In the genomic region with DNA sequence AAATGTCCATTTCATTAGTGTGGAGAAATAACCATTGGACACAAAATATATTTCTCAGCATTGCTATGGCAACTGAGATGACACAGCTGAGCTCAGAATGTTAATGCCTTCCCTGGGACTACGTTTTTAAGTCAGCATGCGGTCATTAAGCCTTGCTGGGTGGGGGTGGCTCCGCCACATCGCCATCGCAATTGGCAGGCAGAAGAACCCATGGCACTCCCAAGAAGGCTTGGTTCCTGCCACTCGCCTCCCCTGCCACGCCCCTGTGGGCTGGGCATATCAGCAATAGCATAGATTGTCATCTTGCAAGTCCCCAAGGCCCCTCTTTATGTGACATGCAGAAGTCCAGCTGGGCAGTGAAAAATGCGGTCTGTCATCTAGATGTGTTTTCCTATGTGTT, we compare ENCODE assay signal across 2 cellular contexts.
TF ChIP-seq lines count a peak whose summit lies in the region.

No MANE protein-coding gene starts in this region.

TF ChIP-seq in H1, 55 proteins besides CTCF, POLR2A, EP300 and RAD21 (continued from another document):
- TF ChIP-seq TEAD4 (IDR thresholded peaks at IDR 0.05; ENCODE audit: low read depth, low read length) (no peak), SRF (IDR thresholded peaks at IDR 0.05; ENCODE audit: low read depth, low read length) (no peak), TAF1 (IDR thresholded peaks at IDR 0.05; ENCODE audit: low read depth, low read length) (no peak), NANOG (IDR thresholded peaks at IDR 0.05; ENCODE audit: insufficient read depth, low read depth, low read length, poor library complexity, severe bottlenecking) (no peak), CBX5 (IDR thresholded peaks at IDR 0.05; ENCODE audit: low read depth, low read length) (no peak), RBBP5 (IDR thresholded peaks at IDR 0.05; ENCODE audit: borderline replicate concordance, low read depth, low read length) (no peak), CHD2 (IDR thresholded peaks at IDR 0.05; ENCODE audit: low read length) (no peak), ZNF274 (IDR thresholded peaks at IDR 0.05; ENCODE audit: borderline replicate concordance, extremely low read depth, low read length) (no peak), HDAC2 (IDR thresholded peaks at IDR 0.05; ENCODE audit: borderline replicate concordance in 1 of 2, low read depth in 2 of 2, low read length in 2 of 2) (no peak), YY1 (IDR thresholded peaks at IDR 0.05; ENCODE audit: low read depth, low read length) (no peak), POU5F1 (IDR thresholded peaks at IDR 0.05; ENCODE audit: low read depth, low read length) (no peak), RXRA (IDR thresholded peaks at IDR 0.05; ENCODE audit: insufficient read depth, low read depth, low read length) (no peak), SUZ12 (IDR thresholded peaks at IDR 0.05; ENCODE audit: low read length) (no peak)
- TF ChIP-seq, protein P1, sequence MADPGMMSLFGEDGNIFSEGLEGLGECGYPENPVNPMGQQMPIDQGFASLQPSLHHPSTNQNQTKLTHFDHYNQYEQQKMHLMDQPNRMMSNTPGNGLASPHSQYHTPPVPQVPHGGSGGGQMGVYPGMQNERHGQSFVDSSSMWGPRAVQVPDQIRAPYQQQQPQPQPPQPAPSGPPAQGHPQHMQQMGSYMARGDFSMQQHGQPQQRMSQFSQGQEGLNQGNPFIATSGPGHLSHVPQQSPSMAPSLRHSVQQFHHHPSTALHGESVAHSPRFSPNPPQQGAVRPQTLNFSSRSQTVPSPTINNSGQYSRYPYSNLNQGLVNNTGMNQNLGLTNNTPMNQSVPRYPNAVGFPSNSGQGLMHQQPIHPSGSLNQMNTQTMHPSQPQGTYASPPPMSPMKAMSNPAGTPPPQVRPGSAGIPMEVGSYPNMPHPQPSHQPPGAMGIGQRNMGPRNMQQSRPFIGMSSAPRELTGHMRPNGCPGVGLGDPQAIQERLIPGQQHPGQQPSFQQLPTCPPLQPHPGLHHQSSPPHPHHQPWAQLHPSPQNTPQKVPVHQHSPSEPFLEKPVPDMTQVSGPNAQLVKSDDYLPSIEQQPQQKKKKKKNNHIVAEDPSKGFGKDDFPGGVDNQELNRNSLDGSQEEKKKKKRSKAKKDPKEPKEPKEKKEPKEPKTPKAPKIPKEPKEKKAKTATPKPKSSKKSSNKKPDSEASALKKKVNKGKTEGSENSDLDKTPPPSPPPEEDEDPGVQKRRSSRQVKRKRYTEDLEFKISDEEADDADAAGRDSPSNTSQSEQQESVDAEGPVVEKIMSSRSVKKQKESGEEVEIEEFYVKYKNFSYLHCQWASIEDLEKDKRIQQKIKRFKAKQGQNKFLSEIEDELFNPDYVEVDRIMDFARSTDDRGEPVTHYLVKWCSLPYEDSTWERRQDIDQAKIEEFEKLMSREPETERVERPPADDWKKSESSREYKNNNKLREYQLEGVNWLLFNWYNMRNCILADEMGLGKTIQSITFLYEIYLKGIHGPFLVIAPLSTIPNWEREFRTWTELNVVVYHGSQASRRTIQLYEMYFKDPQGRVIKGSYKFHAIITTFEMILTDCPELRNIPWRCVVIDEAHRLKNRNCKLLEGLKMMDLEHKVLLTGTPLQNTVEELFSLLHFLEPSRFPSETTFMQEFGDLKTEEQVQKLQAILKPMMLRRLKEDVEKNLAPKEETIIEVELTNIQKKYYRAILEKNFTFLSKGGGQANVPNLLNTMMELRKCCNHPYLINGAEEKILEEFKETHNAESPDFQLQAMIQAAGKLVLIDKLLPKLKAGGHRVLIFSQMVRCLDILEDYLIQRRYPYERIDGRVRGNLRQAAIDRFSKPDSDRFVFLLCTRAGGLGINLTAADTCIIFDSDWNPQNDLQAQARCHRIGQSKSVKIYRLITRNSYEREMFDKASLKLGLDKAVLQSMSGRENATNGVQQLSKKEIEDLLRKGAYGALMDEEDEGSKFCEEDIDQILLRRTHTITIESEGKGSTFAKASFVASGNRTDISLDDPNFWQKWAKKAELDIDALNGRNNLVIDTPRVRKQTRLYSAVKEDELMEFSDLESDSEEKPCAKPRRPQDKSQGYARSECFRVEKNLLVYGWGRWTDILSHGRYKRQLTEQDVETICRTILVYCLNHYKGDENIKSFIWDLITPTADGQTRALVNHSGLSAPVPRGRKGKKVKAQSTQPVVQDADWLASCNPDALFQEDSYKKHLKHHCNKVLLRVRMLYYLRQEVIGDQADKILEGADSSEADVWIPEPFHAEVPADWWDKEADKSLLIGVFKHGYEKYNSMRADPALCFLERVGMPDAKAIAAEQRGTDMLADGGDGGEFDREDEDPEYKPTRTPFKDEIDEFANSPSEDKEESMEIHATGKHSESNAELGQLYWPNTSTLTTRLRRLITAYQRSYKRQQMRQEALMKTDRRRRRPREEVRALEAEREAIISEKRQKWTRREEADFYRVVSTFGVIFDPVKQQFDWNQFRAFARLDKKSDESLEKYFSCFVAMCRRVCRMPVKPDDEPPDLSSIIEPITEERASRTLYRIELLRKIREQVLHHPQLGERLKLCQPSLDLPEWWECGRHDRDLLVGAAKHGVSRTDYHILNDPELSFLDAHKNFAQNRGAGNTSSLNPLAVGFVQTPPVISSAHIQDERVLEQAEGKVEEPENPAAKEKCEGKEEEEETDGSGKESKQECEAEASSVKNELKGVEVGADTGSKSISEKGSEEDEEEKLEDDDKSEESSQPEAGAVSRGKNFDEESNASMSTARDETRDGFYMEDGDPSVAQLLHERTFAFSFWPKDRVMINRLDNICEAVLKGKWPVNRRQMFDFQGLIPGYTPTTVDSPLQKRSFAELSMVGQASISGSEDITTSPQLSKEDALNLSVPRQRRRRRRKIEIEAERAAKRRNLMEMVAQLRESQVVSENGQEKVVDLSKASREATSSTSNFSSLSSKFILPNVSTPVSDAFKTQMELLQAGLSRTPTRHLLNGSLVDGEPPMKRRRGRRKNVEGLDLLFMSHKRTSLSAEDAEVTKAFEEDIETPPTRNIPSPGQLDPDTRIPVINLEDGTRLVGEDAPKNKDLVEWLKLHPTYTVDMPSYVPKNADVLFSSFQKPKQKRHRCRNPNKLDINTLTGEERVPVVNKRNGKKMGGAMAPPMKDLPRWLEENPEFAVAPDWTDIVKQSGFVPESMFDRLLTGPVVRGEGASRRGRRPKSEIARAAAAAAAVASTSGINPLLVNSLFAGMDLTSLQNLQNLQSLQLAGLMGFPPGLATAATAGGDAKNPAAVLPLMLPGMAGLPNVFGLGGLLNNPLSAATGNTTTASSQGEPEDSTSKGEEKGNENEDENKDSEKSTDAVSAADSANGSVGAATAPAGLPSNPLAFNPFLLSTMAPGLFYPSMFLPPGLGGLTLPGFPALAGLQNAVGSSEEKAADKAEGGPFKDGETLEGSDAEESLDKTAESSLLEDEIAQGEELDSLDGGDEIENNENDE (IDR thresholded peaks at IDR 0.05; ENCODE audit: insufficient replicate concordance, low read length), result no peak

TF ChIP-seq in neural cell, 6 proteins besides CTCF, POLR2A, EP300 and RAD21:
- no peak for TF ChIP-seq TAF1 (IDR thresholded peaks at IDR 0.05; ENCODE audit: low read depth)
- TF ChIP-seq, protein P2, sequence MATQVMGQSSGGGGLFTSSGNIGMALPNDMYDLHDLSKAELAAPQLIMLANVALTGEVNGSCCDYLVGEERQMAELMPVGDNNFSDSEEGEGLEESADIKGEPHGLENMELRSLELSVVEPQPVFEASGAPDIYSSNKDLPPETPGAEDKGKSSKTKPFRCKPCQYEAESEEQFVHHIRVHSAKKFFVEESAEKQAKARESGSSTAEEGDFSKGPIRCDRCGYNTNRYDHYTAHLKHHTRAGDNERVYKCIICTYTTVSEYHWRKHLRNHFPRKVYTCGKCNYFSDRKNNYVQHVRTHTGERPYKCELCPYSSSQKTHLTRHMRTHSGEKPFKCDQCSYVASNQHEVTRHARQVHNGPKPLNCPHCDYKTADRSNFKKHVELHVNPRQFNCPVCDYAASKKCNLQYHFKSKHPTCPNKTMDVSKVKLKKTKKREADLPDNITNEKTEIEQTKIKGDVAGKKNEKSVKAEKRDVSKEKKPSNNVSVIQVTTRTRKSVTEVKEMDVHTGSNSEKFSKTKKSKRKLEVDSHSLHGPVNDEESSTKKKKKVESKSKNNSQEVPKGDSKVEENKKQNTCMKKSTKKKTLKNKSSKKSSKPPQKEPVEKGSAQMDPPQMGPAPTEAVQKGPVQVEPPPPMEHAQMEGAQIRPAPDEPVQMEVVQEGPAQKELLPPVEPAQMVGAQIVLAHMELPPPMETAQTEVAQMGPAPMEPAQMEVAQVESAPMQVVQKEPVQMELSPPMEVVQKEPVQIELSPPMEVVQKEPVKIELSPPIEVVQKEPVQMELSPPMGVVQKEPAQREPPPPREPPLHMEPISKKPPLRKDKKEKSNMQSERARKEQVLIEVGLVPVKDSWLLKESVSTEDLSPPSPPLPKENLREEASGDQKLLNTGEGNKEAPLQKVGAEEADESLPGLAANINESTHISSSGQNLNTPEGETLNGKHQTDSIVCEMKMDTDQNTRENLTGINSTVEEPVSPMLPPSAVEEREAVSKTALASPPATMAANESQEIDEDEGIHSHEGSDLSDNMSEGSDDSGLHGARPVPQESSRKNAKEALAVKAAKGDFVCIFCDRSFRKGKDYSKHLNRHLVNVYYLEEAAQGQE (IDR thresholded peaks at IDR 0.05; ENCODE audit: borderline replicate concordance), result no peak
- no peak for TF ChIP-seq SMC3 (conservative IDR thresholded peaks at IDR 0.05; ENCODE audit: poor library complexity)
- TF ChIP-seq MXI1 (conservative IDR thresholded peaks at IDR 0.05; ENCODE audit: poor library complexity, severe bottlenecking), result peak; percentile 20
- TF ChIP-seq POLR2AphosphoS5 (IDR thresholded peaks at IDR 0.05), result no peak
- no peak for TF ChIP-seq EZH2 (IDR thresholded peaks at IDR 0.05; ENCODE audit: borderline replicate concordance, insufficient read depth, low read length, poor library complexity, severe bottlenecking)
